Comparison of ENCODE assay signal across 13 cellular contexts in genomic region chr6:170308761-170309160, GRCh38. TPM values are rescaled to one million over a fixed set of nuclear protein-coding genes. Genes with fewer than 3 reads are reported as not detected.
DNase-seq lines count a peak whose midpoint lies in the region; ATAC-seq and TF ChIP-seq lines count a peak whose summit lies in the region.
"Had no signal": no experiment of that assay in that cellular context is flagged by ENCODE, and none has a peak within 500 bp of the region (broad histone marks: within the 10 kb centered on the region; RNA-seq: fewer than 3 reads in every experiment).

No MANE protein-coding gene starts in this region.

- CTCF ChIA-PET in CD4-positive, alpha-beta T cell (lab: Charles Lee) = no interaction called here

- H3K9me3 Mint-ChIP-seq in CD4-positive, alpha-beta T cell = no peaks in the 10 kb centered on the region
- no peaks in the 10 kb centered on the region for H3K9me3 Mint-ChIP-seq in activated naive CD8-positive, alpha-beta T cell treated with anti-CD3 and anti-CD28 coated beads for 36 hours
- peaks cover 13% of the 10 kb centered on the region for H3K9me3 Mint-ChIP-seq in nephron progenitor cell

- in situ Hi-C loops in brain microvascular endothelial cell (cut with HindIII; ENCODE audit: low pct_ligation_motif_present, low sequenced_read_pairs) = no loop called here

- intact Hi-C loops in CD4-positive, alpha-beta T cell (cut with DNase I, micrococcal nuclease) = loop anchor here (5.0 kb wide), 6 partner anchors 36 to 1096 kb away; partner anchors contain the start of genes C6orf120 (in 1 of the 2), DYNLT2 (in 1 of the 2), ERMARD (in 1 of the 2) and PDCD2 (in 1 of the 2)

- H3K4me2 ChIP-seq in DOHH2 (ENCODE audit: low read length) = peak overlapping the region; percentile 88

- ATAC-seq in CD4-positive, alpha-beta T cell (ENCODE audit: poor library complexity) = no peak
- no peak for ATAC-seq in HG03025 (IDR thresholded peaks at IDR 0.05; ENCODE audit: low FRiP score, unreplicated experiment)
- ATAC-seq: Right ventricle myocardium inferior had no signal

- H3K36me3 ChIP-seq in DOHH2 (ENCODE audit: control insufficient read depth, low read length) = peaks cover 31% of the 10 kb centered on the region
- no peaks in the 10 kb centered on the region for H3K36me3 ChIP-seq in brain microvascular endothelial cell (replicated peaks)

- no peak for DNase-seq in CD4-positive, alpha-beta T cell
- no peak for DNase-seq in activated naive CD8-positive, alpha-beta T cell treated with anti-CD3 and anti-CD28 coated beads for 36 hours
- DNase-seq in nephron progenitor cell (no peak), brain microvascular endothelial cell (no peak), ecto neural progenitor cell (ENCODE audit: low spot score) (no peak)
- DNase-seq: COR-L47, H7, kidney, NCI-H2081 had no signal

- H3K9me2 ChIP-seq in DOHH2 (replicated peaks; ENCODE audit: control insufficient read depth, low read length) = no peaks in the 10 kb centered on the region

- H3K27me3 ChIP-seq in CD4-positive, alpha-beta T cell (ENCODE audit: control insufficient read depth, insufficient read depth, low read length) = no peaks in the 10 kb centered on the region
- H3K27me3 ChIP-seq in DOHH2 (ENCODE audit: control insufficient read depth, low read length) (no peaks in the 10 kb centered on the region), brain microvascular endothelial cell (replicated peaks) (no peaks in the 10 kb centered on the region)

- H3K36me3 Mint-ChIP-seq in CD4-positive, alpha-beta T cell (ENCODE audit: low read depth) = peaks cover 38% of the 10 kb centered on the region
- peaks cover 15% of the 10 kb centered on the region for H3K36me3 Mint-ChIP-seq in activated naive CD8-positive, alpha-beta T cell treated with anti-CD3 and anti-CD28 coated beads for 36 hours
- H3K36me3 Mint-ChIP-seq in nephron progenitor cell (ENCODE audit: low read depth) = peaks cover 29% of the 10 kb centered on the region

- peaks cover 69% of the 10 kb centered on the region for H3K79me2 ChIP-seq in DOHH2 (ENCODE audit: control insufficient read depth, low read length)

- no peak for TF ChIP-seq CTCF in CD4-positive, alpha-beta T cell (IDR thresholded peaks at IDR 0.05)
- no peak for TF ChIP-seq CTCF in DOHH2 (IDR thresholded peaks at IDR 0.05; ENCODE audit: low read depth, low read length, poor library complexity, severe bottlenecking)
- TF ChIP-seq CTCF in nephron progenitor cell (IDR thresholded peaks at IDR 0.05) = no peak
- TF ChIP-seq CTCF in brain microvascular endothelial cell (IDR thresholded peaks at IDR 0.05; ENCODE audit: low read depth, low read length, missing control alignments) = no peak

- peaks cover 10% of the 10 kb centered on the region for H3K27me3 Mint-ChIP-seq in CD4-positive, alpha-beta T cell
- H3K27me3 Mint-ChIP-seq in activated naive CD8-positive, alpha-beta T cell treated with anti-CD3 and anti-CD28 coated beads for 36 hours = no peaks in the 10 kb centered on the region
- peaks cover 2% of the 10 kb centered on the region for H3K27me3 Mint-ChIP-seq in nephron progenitor cell (ENCODE audit: low read depth, poor library complexity)

- H3K4me1 ChIP-seq in DOHH2 (ENCODE audit: control insufficient read depth, low read length) = peaks cover 29% of the 10 kb centered on the region

- H3K4me3 ChIP-seq in DOHH2 (ENCODE audit: low read length) = peak overlapping the region; percentile 92; the same call in 1 of the 2 replicates
- no peak overlapping the region for H3K4me3 ChIP-seq in brain microvascular endothelial cell (ENCODE audit: low read depth, low read length)

- no peak overlapping the region for H3K27ac ChIP-seq in CD4-positive, alpha-beta T cell (ENCODE audit: low read depth, low read length)
- no peak overlapping the region for H3K27ac ChIP-seq in DOHH2 (ENCODE audit: low read depth, low read length)
- no peak overlapping the region for H3K27ac ChIP-seq in brain microvascular endothelial cell
- H3K27ac ChIP-seq: HL-60 had no signal

- POLR2A ChIA-PET in CD4-positive, alpha-beta T cell (lab: Charles Lee) = interaction anchor here (6.1 kb wide), 1 partner anchor 17 kb away, joined by 37 read pairs; the partner anchor contains the start of gene DLL1

- H3K9me3 ChIP-seq in CD4-positive, alpha-beta T cell (ENCODE audit: control insufficient read depth, low read length) = no peaks in the 10 kb centered on the region
- no peaks in the 10 kb centered on the region for H3K9me3 ChIP-seq in DOHH2 (ENCODE audit: control insufficient read depth, insufficient read depth, low read length)

- H4K20me1 ChIP-seq in DOHH2 (ENCODE audit: control insufficient read depth, insufficient read depth, low read depth, low read length) = peaks cover 27% of the 10 kb centered on the region

- peaks cover 70% of the 10 kb centered on the region for H3K4me1 Mint-ChIP-seq in CD4-positive, alpha-beta T cell (ENCODE audit: low read depth)
- peaks cover 56% of the 10 kb centered on the region for H3K4me1 Mint-ChIP-seq in activated naive CD8-positive, alpha-beta T cell treated with anti-CD3 and anti-CD28 coated beads for 36 hours
- peaks cover 46% of the 10 kb centered on the region for H3K4me1 Mint-ChIP-seq in nephron progenitor cell

- H3F3A ChIP-seq in DOHH2 (ENCODE audit: control insufficient read depth, insufficient read depth) = no peaks in the 10 kb centered on the region

- peak overlapping the region; percentile 87 for H3K27ac Mint-ChIP-seq in CD4-positive, alpha-beta T cell
- no peak overlapping the region for H3K27ac Mint-ChIP-seq in activated naive CD8-positive, alpha-beta T cell treated with anti-CD3 and anti-CD28 coated beads for 36 hours
- no peak overlapping the region for H3K27ac Mint-ChIP-seq in nephron progenitor cell

- H3K4me3 Mint-ChIP-seq in CD4-positive, alpha-beta T cell = peak overlapping the region; percentile 93
- H3K4me3 Mint-ChIP-seq in activated naive CD8-positive, alpha-beta T cell treated with anti-CD3 and anti-CD28 coated beads for 36 hours = peak overlapping the region; percentile 61
- H3K4me3 Mint-ChIP-seq in nephron progenitor cell = peak overlapping the region; percentile 95

RNA-seq across cellular contexts. Expression of gene FAM120B, which starts 2.2 kb away (rescaled TPM):
- 10 to 100 TPM; 24.1 to 26.7 TPM for total RNA-seq in CD4-positive, alpha-beta T cell
- total RNA-seq in activated naive CD8-positive, alpha-beta T cell treated with anti-CD3 and anti-CD28 coated beads for 36 hours = 10 to 100 TPM; 19.4 to 19.7 TPM

RNA-seq across cellular contexts. Expression of gene DLL1, which starts 17.9 kb away (rescaled TPM):
- 1 to 10 TPM; 7.1 to 7.2 TPM for total RNA-seq in CD4-positive, alpha-beta T cell
- 1 to 10 TPM; 4.0 to 4.3 TPM for total RNA-seq in activated naive CD8-positive, alpha-beta T cell treated with anti-CD3 and anti-CD28 coated beads for 36 hours
